In the genomic region with DNA sequence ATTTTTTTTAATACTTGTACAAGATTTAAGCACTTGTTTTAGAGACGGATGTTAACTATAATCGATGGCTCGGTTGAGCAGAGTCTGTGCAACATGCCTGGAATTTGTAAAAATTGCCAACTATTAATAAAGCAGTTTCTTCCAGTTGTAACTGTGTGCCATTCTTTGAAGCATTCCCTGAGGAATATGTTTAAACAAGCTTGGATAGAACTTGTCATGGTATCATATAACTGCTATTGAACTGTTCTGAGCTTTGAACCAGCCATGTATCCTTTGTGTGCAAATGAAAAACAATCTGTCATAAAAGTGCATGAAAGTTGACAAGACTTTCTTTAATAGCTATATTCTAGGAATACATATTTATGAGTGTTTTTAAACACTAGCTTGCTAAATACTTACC, we compare ENCODE assay signal across 35 cellular contexts.
"Had no signal": no experiment of that assay in that cellular context is flagged by ENCODE, and none has a peak within 500 bp of the region (broad histone marks: within the 10 kb centered on the region; RNA-seq: fewer than 3 reads in every experiment).

No MANE protein-coding gene starts in this region.

- ATAC-seq: activated CD4-positive, alpha-beta T cell treated with anti-CD3 and anti-CD28 coated beads for 36 hours; activated CD8-positive, alpha-beta memory T cell treated with anti-CD3 and anti-CD28 coated beads, Interleukin-2, amount 10 ng/mL, durations not matched to agents 7 days and 5 days; activated CD8-positive, alpha-beta T cell treated with anti-CD3 and anti-CD28 coated beads, Interleukin-2, amount 10 ng/mL, durations not matched to agents 7 days and 5 days; activated naive CD8-positive, alpha-beta T cell treated with anti-CD3 and anti-CD28 coated beads, Interleukin-2, amount 50 U/mL, for 24 hours; body of pancreas; foreskin keratinocyte; gastrocnemius medialis; heart left ventricle had no signal

- H3K9me3 Mint-ChIP-seq: activated CD4-positive, alpha-beta memory T cell treated with anti-CD3 and anti-CD28 coated beads for 36 hours; activated CD4-positive, alpha-beta T cell treated with anti-CD3 and anti-CD28 coated beads, Interleukin-2, amount 10 ng/mL, durations not matched to agents 24 days and 14 days; activated naive CD4-positive, alpha-beta T cell treated with anti-CD3 and anti-CD28 coated beads for 36 hours; activated naive CD4-positive, alpha-beta T cell treated with anti-CD3 and anti-CD28 coated beads, Interleukin-2, amount 50 U/mL, for 24 hours; activated naive CD8-positive, alpha-beta T cell treated with anti-CD3 and anti-CD28 coated beads, Interleukin-2, amount 50 U/mL, for 24 hours; activated T-helper 1 cell treated with anti-CD3 and anti-CD28 coated beads, Interleukin-12 subunit alpha, Interleukin-12 subunit beta, Interleukin-2, Interleukin-4 antibody, amounts not matched to agents 30 ng/mL and 10 ng/mL and 1 ng/mL, durations not matched to agents 14 hours and 24 hours and 36 hours; activated T-helper 2 cell treated with anti-CD3 and anti-CD28 coated beads, Interferon-gamma antibody, Interleukin-2, Interleukin-4, amounts not matched to agents 10 μg/mL and 5 μg/mL and 100 μg/mL, durations not matched to agents 14 hours and 24 hours and 36 hours had no signal

- H3K36me3 ChIP-seq: adrenal gland, cardiac muscle cell, colonic mucosa, esophagus squamous epithelium, gastrocnemius medialis, heart left ventricle had no signal

- H3K4me2 ChIP-seq: hepatocyte had no signal

- H3K79me2 ChIP-seq: hepatocyte had no signal

- H2AFZ ChIP-seq: hepatocyte had no signal

- H3K4me1 Mint-ChIP-seq: activated CD8-positive, alpha-beta memory T cell treated with anti-CD3 and anti-CD28 coated beads, Interleukin-2, amount 10 ng/mL, durations not matched to agents 7 days and 5 days had no signal

- H3K27ac ChIP-seq: adrenal gland, body of pancreas, cardiac muscle cell, colonic mucosa, epithelial cell of prostate, esophagus squamous epithelium, foreskin keratinocyte, gastrocnemius medialis, heart left ventricle, hepatocyte had no signal

- H3K4me1 ChIP-seq: adrenal gland, body of pancreas, colonic mucosa had no signal

- H3K27me3 ChIP-seq: adrenal gland, body of pancreas, cardiac muscle cell, colonic mucosa, esophagus squamous epithelium, gastrocnemius medialis, heart left ventricle, hepatocyte had no signal

- H3K4me3 Mint-ChIP-seq: activated CD4-positive, alpha-beta memory T cell treated with anti-CD3 and anti-CD28 coated beads for 36 hours; activated CD4-positive, alpha-beta T cell treated with anti-CD3 and anti-CD28 coated beads for 36 hours; activated CD4-positive, alpha-beta T cell treated with anti-CD3 and anti-CD28 coated beads, Interleukin-2, amount 10 ng/mL, durations not matched to agents 24 days and 14 days; activated CD8-positive, alpha-beta memory T cell treated with anti-CD3 and anti-CD28 coated beads, Interleukin-2, amount 10 ng/mL, durations not matched to agents 7 days and 5 days; activated CD8-positive, alpha-beta T cell treated with anti-CD3 and anti-CD28 coated beads, Interleukin-2, amount 10 ng/mL, durations not matched to agents 7 days and 5 days; activated naive CD4-positive, alpha-beta T cell treated with anti-CD3 and anti-CD28 coated beads for 36 hours; activated naive CD4-positive, alpha-beta T cell treated with anti-CD3 and anti-CD28 coated beads, Interleukin-2, amount 50 U/mL, for 24 hours; activated naive CD8-positive, alpha-beta T cell treated with anti-CD3 and anti-CD28 coated beads for 36 hours; activated naive CD8-positive, alpha-beta T cell treated with anti-CD3 and anti-CD28 coated beads, Interleukin-2, amount 50 U/mL, for 24 hours; activated T-helper 1 cell treated with anti-CD3 and anti-CD28 coated beads, Interleukin-12 subunit alpha, Interleukin-12 subunit beta, Interleukin-2, Interleukin-4 antibody, amounts not matched to agents 30 ng/mL and 10 ng/mL and 1 ng/mL, durations not matched to agents 14 hours and 24 hours and 36 hours had no signal

- DNase-seq: activated CD4-positive, alpha-beta memory T cell treated with anti-CD3 and anti-CD28 coated beads for 36 hours; activated CD4-positive, alpha-beta T cell treated with anti-CD3 and anti-CD28 coated beads for 36 hours; activated CD4-positive, alpha-beta T cell treated with anti-CD3 and anti-CD28 coated beads, Interleukin-2, amount 10 ng/mL, durations not matched to agents 24 days and 14 days; activated CD4-positive, CD25-positive, alpha-beta regulatory T cell; activated CD4-positive, CD25-positive, alpha-beta regulatory T cell treated with anti-CD3 and anti-CD28 coated beads, Interleukin-2, amount 50 U/mL, for 72 hours; activated CD8-positive, alpha-beta memory T cell treated with anti-CD3 and anti-CD28 coated beads, Interleukin-2, amount 10 ng/mL, durations not matched to agents 7 days and 5 days; activated CD8-positive, alpha-beta memory T cell treated with anti-CD3 and anti-CD28 coated beads, Interleukin-2, amount 50 U/mL, for 4 hours; activated CD8-positive, alpha-beta T cell treated with anti-CD3 and anti-CD28 coated beads, Interleukin-2, amount 10 ng/mL, durations not matched to agents 7 days and 5 days; activated effector memory CD4-positive, alpha-beta T cell treated with anti-CD3 and anti-CD28 coated beads, Interleukin-2, amount 50 U/mL, for 16 hours; activated naive CD4-positive, alpha-beta T cell treated with anti-CD3 and anti-CD28 coated beads for 36 hours; activated naive CD8-positive, alpha-beta T cell treated with anti-CD3 and anti-CD28 coated beads for 36 hours; activated naive CD8-positive, alpha-beta T cell treated with anti-CD3 and anti-CD28 coated beads, Interleukin-2, amount 50 U/mL, for 24 hours; activated T-cell treated with anti-CD3 and anti-CD28 coated beads, Interleukin-2, amount 50 U/mL, for 1 hour; activated T-cell treated with anti-CD3 and anti-CD28 coated beads, Interleukin-2, amount 50 U/mL, for 48 hours; adrenal gland; amygdala; aorta; body of pancreas; central memory CD4-positive, alpha-beta T cell; cerebellar nuclear complex; colonic mucosa; dermis blood vessel endothelial cell; effector CD4-positive, alpha-beta T cell; esophagus squamous epithelium; foreskin keratinocyte; gastrocnemius medialis; glutamatergic neuron; heart left ventricle; T-helper 2 cell had no signal

- H3K27me3 Mint-ChIP-seq: activated CD4-positive, alpha-beta memory T cell treated with anti-CD3 and anti-CD28 coated beads for 36 hours; activated CD4-positive, alpha-beta T cell treated with anti-CD3 and anti-CD28 coated beads, Interleukin-2, amount 10 ng/mL, durations not matched to agents 24 days and 14 days; activated CD8-positive, alpha-beta memory T cell treated with anti-CD3 and anti-CD28 coated beads, Interleukin-2, amount 10 ng/mL, durations not matched to agents 7 days and 5 days had no signal

- H3K27ac Mint-ChIP-seq: activated CD4-positive, alpha-beta memory T cell treated with anti-CD3 and anti-CD28 coated beads for 36 hours; activated CD4-positive, alpha-beta T cell treated with anti-CD3 and anti-CD28 coated beads for 36 hours; activated CD4-positive, alpha-beta T cell treated with anti-CD3 and anti-CD28 coated beads, Interleukin-2, amount 10 ng/mL, durations not matched to agents 24 days and 14 days; activated CD8-positive, alpha-beta memory T cell treated with anti-CD3 and anti-CD28 coated beads, Interleukin-2, amount 10 ng/mL, durations not matched to agents 7 days and 5 days; activated CD8-positive, alpha-beta T cell treated with anti-CD3 and anti-CD28 coated beads, Interleukin-2, amount 10 ng/mL, durations not matched to agents 7 days and 5 days; activated naive CD4-positive, alpha-beta T cell treated with anti-CD3 and anti-CD28 coated beads for 36 hours; activated naive CD4-positive, alpha-beta T cell treated with anti-CD3 and anti-CD28 coated beads, Interleukin-2, amount 50 U/mL, for 24 hours; activated naive CD8-positive, alpha-beta T cell treated with anti-CD3 and anti-CD28 coated beads for 36 hours; activated naive CD8-positive, alpha-beta T cell treated with anti-CD3 and anti-CD28 coated beads, Interleukin-2, amount 50 U/mL, for 24 hours; activated T-helper 1 cell treated with anti-CD3 and anti-CD28 coated beads, Interleukin-12 subunit alpha, Interleukin-12 subunit beta, Interleukin-2, Interleukin-4 antibody, amounts not matched to agents 30 ng/mL and 10 ng/mL and 1 ng/mL, durations not matched to agents 14 hours and 24 hours and 36 hours; activated T-helper 2 cell treated with anti-CD3 and anti-CD28 coated beads, Interferon-gamma antibody, Interleukin-2, Interleukin-4, amounts not matched to agents 10 μg/mL and 5 μg/mL and 100 μg/mL, durations not matched to agents 14 hours and 24 hours and 36 hours had no signal

- H3K4me3 ChIP-seq: adrenal gland, body of pancreas, cardiac muscle cell, colonic mucosa, esophagus squamous epithelium, gastrocnemius medialis, heart left ventricle, hepatocyte had no signal

- H3K36me3 Mint-ChIP-seq: activated CD4-positive, alpha-beta memory T cell treated with anti-CD3 and anti-CD28 coated beads for 36 hours; activated CD8-positive, alpha-beta memory T cell treated with anti-CD3 and anti-CD28 coated beads, Interleukin-2, amount 10 ng/mL, durations not matched to agents 7 days and 5 days; activated naive CD4-positive, alpha-beta T cell treated with anti-CD3 and anti-CD28 coated beads, Interleukin-2, amount 50 U/mL, for 24 hours; activated naive CD8-positive, alpha-beta T cell treated with anti-CD3 and anti-CD28 coated beads for 36 hours had no signal

- H3K9me3 ChIP-seq: adrenal gland, body of pancreas, colonic mucosa had no signal
